19 cellular contexts compared by ENCODE assay signal in the genomic region with DNA sequence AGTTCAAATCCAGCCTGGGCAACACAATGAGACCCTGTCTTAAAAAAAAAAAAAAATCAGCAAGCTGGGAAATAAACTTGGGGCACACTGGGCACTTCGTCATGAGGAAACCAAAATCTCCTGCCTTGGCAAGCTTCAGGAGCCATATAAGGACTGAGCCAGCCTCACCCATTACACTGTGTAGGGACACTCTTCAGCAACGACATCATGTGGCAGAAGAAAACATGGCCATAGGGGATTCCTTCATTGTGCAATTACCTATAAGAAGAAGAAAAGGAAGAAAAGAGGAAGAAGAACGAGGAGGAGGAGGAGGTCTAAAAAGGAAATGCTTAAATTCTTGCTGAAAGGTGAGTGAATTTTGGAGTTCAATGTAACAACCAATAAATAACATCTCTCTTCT. TPM values are rescaled to one million over a fixed set of nuclear protein-coding genes. Genes with fewer than 3 reads are reported as not detected.
DNase-seq lines count a peak whose midpoint lies in the region; ATAC-seq lines count a peak whose summit lies in the region.
"Had no signal": no experiment of that assay in that cellular context is flagged by ENCODE, and none has a peak within 500 bp of the region (broad histone marks: within the 10 kb centered on the region; RNA-seq: fewer than 3 reads in every experiment).

No MANE protein-coding gene starts in this region.

- no peak overlapping the region for H3K18ac ChIP-seq in trophoblast cell (ENCODE audit: low read length)

- H3K4me3 Mint-ChIP-seq in naive thymus-derived CD4-positive, alpha-beta T cell = no peak overlapping the region
- H3K4me3 Mint-ChIP-seq: CD14-positive monocyte; CD8-positive, alpha-beta T cell; GM23338 had no signal

- H4K8ac ChIP-seq in trophoblast cell (ENCODE audit: low read depth, low read length) = no peak overlapping the region

- no CpG with 5 or more reads among the region's 3 CpGs for WGBS in trophoblast cell (ENCODE audit: extremely low coverage, insufficient coverage, insufficient read length)

- no peaks in the 10 kb centered on the region for H3K79me2 ChIP-seq in trophoblast cell (ENCODE audit: control insufficient read depth, insufficient read depth, low read length, poor library complexity)

- DNase-seq in SIG-M5 treated with dmso at 0.1 percent for 504 hours (lab: John Stamatoyannopoulos, UW; ENCODE audit: unreplicated experiment) = peak; percentile 43
- DNase-seq in SIG-M5 (lab: John Stamatoyannopoulos, UW) = no peak
- DNase-seq in MV-4-11 (lab: John Stamatoyannopoulos, UW) = peak; percentile 47
- DNase-seq in OCI-M1 (lab: John Stamatoyannopoulos, UW) = peak; percentile 60
- DNase-seq in trophoblast cell = no peak
- DNase-seq in HK-2 (ENCODE audit: unreplicated experiment) = no peak
- DNase-seq in naive thymus-derived CD4-positive, alpha-beta T cell = no peak
- DNase-seq: CD8-positive, alpha-beta T cell; COR-L47; DND-41; GDM1; H7 had no signal

- H3K4ac ChIP-seq in trophoblast cell (ENCODE audit: low read depth, low read length) = no peak overlapping the region

- no peak overlapping the region for H2BK5ac ChIP-seq in trophoblast cell (ENCODE audit: low read depth, low read length, poor library complexity)

- no peak overlapping the region for H3K14ac ChIP-seq in trophoblast cell (ENCODE audit: low read length)

- H3K36me3 ChIP-seq in trophoblast cell (ENCODE audit: control insufficient read depth in 1 of 2, insufficient read depth in 2 of 2, low read length in 2 of 2) = no peaks in the 10 kb centered on the region
- H3K36me3 ChIP-seq in naive thymus-derived CD4-positive, alpha-beta T cell (ENCODE audit: control insufficient read depth in 2 of 3, insufficient read depth in 3 of 3, low read length in 3 of 3) = no peaks in the 10 kb centered on the region

- peaks cover 12 to 43% (median 33%) of the 10 kb centered on the region in 7 donors for H3K4me1 Mint-ChIP-seq in naive thymus-derived CD4-positive, alpha-beta T cell
- H3K4me1 Mint-ChIP-seq: CD14-positive monocyte, GM23338 had no signal

- H2BK120ac ChIP-seq in trophoblast cell (ENCODE audit: insufficient read depth, low read length, poor library complexity) = no peak overlapping the region

- H3K27me3 ChIP-seq in trophoblast cell (ENCODE audit: insufficient read depth, low read length) = peaks cover 3% of the 10 kb centered on the region
- no peaks in the 10 kb centered on the region for H3K27me3 ChIP-seq in naive thymus-derived CD4-positive, alpha-beta T cell (ENCODE audit: control insufficient read depth in 2 of 2, insufficient read depth in 2 of 2, low read length in 2 of 2)

- H3K4me3 ChIP-seq in trophoblast cell (ENCODE audit: low read depth, low read length) = no peak overlapping the region
- H3K4me3 ChIP-seq in naive thymus-derived CD4-positive, alpha-beta T cell (ENCODE audit: low read length) = no peak overlapping the region
- H3K4me3 ChIP-seq: GM23338 had no signal

- no peak for ATAC-seq in HG03196 (IDR thresholded peaks at IDR 0.05; ENCODE audit: unreplicated experiment)
- ATAC-seq in naive thymus-derived CD4-positive, alpha-beta T cell = no peak
- ATAC-seq: CD8-positive, alpha-beta T cell; GM23338; HepG2 had no signal

- peaks cover 0 to 9% (median 0%) of the 10 kb centered on the region in 11 donors for H3K9me3 Mint-ChIP-seq in naive thymus-derived CD4-positive, alpha-beta T cell
- H3K9me3 Mint-ChIP-seq: CD8-positive, alpha-beta T cell; GM23338 had no signal

- H2AK5ac ChIP-seq in trophoblast cell (ENCODE audit: low read length) = no peak overlapping the region

- H3K27ac ChIP-seq in trophoblast cell (ENCODE audit: low read depth, low read length) = no peak overlapping the region
- no peak overlapping the region for H3K27ac ChIP-seq in naive thymus-derived CD4-positive, alpha-beta T cell (ENCODE audit: low read depth, low read length)
- H3K27ac ChIP-seq: 22Rv1 had no signal

- no peak overlapping the region for H3K4me2 ChIP-seq in trophoblast cell (ENCODE audit: low read length)
- H3K4me2 ChIP-seq: GM23338 had no signal

- no peak overlapping the region for H3K9ac ChIP-seq in trophoblast cell (ENCODE audit: low read length)

- H3K27ac Mint-ChIP-seq in naive thymus-derived CD4-positive, alpha-beta T cell = no peak overlapping the region
- H3K27ac Mint-ChIP-seq: CD8-positive, alpha-beta T cell; GM23338 had no signal

- peaks cover 0 to 5% (median 0%) of the 10 kb centered on the region in 5 donors for H3K27me3 Mint-ChIP-seq in naive thymus-derived CD4-positive, alpha-beta T cell

- H3K23ac ChIP-seq in trophoblast cell (ENCODE audit: low read length) = no peak overlapping the region

- H3K4me1 ChIP-seq in trophoblast cell (ENCODE audit: control insufficient read depth in 1 of 2, insufficient read depth in 2 of 2, low read length in 2 of 2) = no peaks in the 10 kb centered on the region
- peaks cover 22 to 23% of the 10 kb centered on the region in 2 donors for H3K4me1 ChIP-seq in naive thymus-derived CD4-positive, alpha-beta T cell (ENCODE audit: control insufficient read depth in 2 of 2, insufficient read depth in 2 of 2, low read length in 2 of 2)

- H4K12ac ChIP-seq in trophoblast cell (ENCODE audit: low read depth, low read length) = peak overlapping the region; percentile 59

- POLR2A ChIA-PET in naive thymus-derived CD4-positive, alpha-beta T cell (lab: Charles Lee) = interaction anchor here (0.7 to 1.3 kb wide), 2 partner anchors 14 to 116 kb away, joined by 3 to 4 read pairs; no protein-coding TSS in a partner anchor

- no peak overlapping the region for H4K91ac ChIP-seq in trophoblast cell (ENCODE audit: low read depth, low read length)

- no peaks in the 10 kb centered on the region for H3K79me1 ChIP-seq in trophoblast cell (ENCODE audit: low read length)

- H2AFZ ChIP-seq in trophoblast cell (ENCODE audit: insufficient read depth, low read length, poor library complexity) = no peak overlapping the region

- CTCF ChIA-PET in naive thymus-derived CD4-positive, alpha-beta T cell (lab: Charles Lee) = interaction anchor here (0.7 kb wide), 1 partner anchor 63 kb away, joined by 3 read pairs; no protein-coding TSS in a partner anchor

- no peaks in the 10 kb centered on the region for H3K9me3 ChIP-seq in trophoblast cell (ENCODE audit: insufficient read depth, low read depth, low read length)
- no peaks in the 10 kb centered on the region for H3K9me3 ChIP-seq in naive thymus-derived CD4-positive, alpha-beta T cell (ENCODE audit: control insufficient read depth in 2 of 3, low read length in 3 of 3)

- no peak overlapping the region for H2BK12ac ChIP-seq in trophoblast cell (ENCODE audit: low read length)

- H3K36me3 Mint-ChIP-seq in naive thymus-derived CD4-positive, alpha-beta T cell = peaks cover 0 to 7% (median 0%) of the 10 kb centered on the region in 5 donors
- H3K36me3 Mint-ChIP-seq: CD14-positive monocyte; CD8-positive, alpha-beta T cell had no signal

- intact Hi-C loops in naive thymus-derived CD4-positive, alpha-beta T cell (cut with micrococcal nuclease) = loop anchor here in 1 of 2 donors (10.0 kb wide), 1 partner anchor 551 kb away; no protein-coding TSS in a partner anchor

RNA-seq across cellular contexts. Expression of gene IFNG, which starts 26.1 kb away (rescaled TPM):
- polyA plus RNA-seq in trophoblast cell (2013) = not detected in 2 replicates
- total RNA-seq in naive thymus-derived CD4-positive, alpha-beta T cell = 10 to 100 TPM in 2 of 5 experiments, 1 to 10 TPM in 1, under 1 TPM in 2; 0.38 to 52.6 (median 1.1) TPM
- not detected for polyA plus RNA-seq in naive thymus-derived CD4-positive, alpha-beta T cell
- total RNA-seq: A673, GM23338, H7, HepG2 had no signal
- polyA plus RNA-seq: BJ, CD14-positive monocyte, GM23338, HepG2 had no signal

RNA-seq across cellular contexts. Expression of gene IL26, which starts 40.0 kb away (rescaled TPM):
- not detected in 2 replicates for polyA plus RNA-seq in trophoblast cell (2013)
- 1 to 10 TPM in 1 of 5 experiments, not detected in 4; 4.5 TPM for total RNA-seq in naive thymus-derived CD4-positive, alpha-beta T cell
- polyA plus RNA-seq in naive thymus-derived CD4-positive, alpha-beta T cell = not detected
- total RNA-seq: A673; CD8-positive, alpha-beta T cell; GM23338; H7; HepG2 had no signal
- polyA plus RNA-seq: BJ, CD14-positive monocyte, GM23338, HepG2 had no signal

Comparison
In these comparisons a context has a peak if more than half of its experiments do, and no peak if none do; other contexts are left out.
1. DNase-seq: peak in SIG-M5 treated with dmso at 0.1 percent for 504 hours (single experiment), MV-4-11 (single experiment) and OCI-M1 (single experiment); none in SIG-M5 (single experiment), trophoblast cell (0 of 2), HK-2 (single experiment) and naive thymus-derived CD4-positive, alpha-beta T cell (0 of 9).